In genomic region chr7:151091431-151091830, GRCh38 we compare ENCODE assay signal across 2 cellular contexts.
TF ChIP-seq lines count a peak whose summit lies in the region.

No MANE protein-coding gene starts in this region.

TF ChIP-seq in IMR-90, 13 proteins besides CTCF, POLR2A, EP300 and RAD21:
- TF ChIP-seq RFX5 (IDR thresholded peaks at IDR 0.05; ENCODE audit: low read depth, low read length), result no peak
- no peak for TF ChIP-seq CEBPB (IDR thresholded peaks at IDR 0.05; ENCODE audit: low read depth, low read length)
- TF ChIP-seq BHLHE40 (IDR thresholded peaks at IDR 0.05; ENCODE audit: low read depth, low read length), result no peak
- no peak for TF ChIP-seq NFE2L2 (IDR thresholded peaks at IDR 0.05; ENCODE audit: low read depth, low read length)
- no peak for TF ChIP-seq MAZ (IDR thresholded peaks at IDR 0.05; ENCODE audit: borderline replicate concordance, low read depth, low read length)
- no peak for TF ChIP-seq MAFK (IDR thresholded peaks at IDR 0.05; ENCODE audit: low read depth, low read length)
- TF ChIP-seq ELK1 (IDR thresholded peaks at IDR 0.05; ENCODE audit: borderline replicate concordance, low read depth, low read length), result no peak
- TF ChIP-seq SMC3 (IDR thresholded peaks at IDR 0.05; ENCODE audit: low read depth, low read length), result no peak
- TF ChIP-seq RCOR1 (IDR thresholded peaks at IDR 0.05; ENCODE audit: insufficient replicate concordance, low read length), result no peak
- no peak for TF ChIP-seq MXI1 (IDR thresholded peaks at IDR 0.05; ENCODE audit: borderline replicate concordance, low read depth, low read length)
- no peak for TF ChIP-seq CHD1 (IDR thresholded peaks at IDR 0.05; ENCODE audit: low read depth, low read length)
- no peak for TF ChIP-seq FOS (IDR thresholded peaks at IDR 0.05; ENCODE audit: low read depth, low read length)
- TF ChIP-seq USF2 (IDR thresholded peaks at IDR 0.05; ENCODE audit: low read depth, low read length), result no peak

TF ChIP-seq in GM12878, 131 proteins besides CTCF, POLR2A, EP300 and RAD21:
- TF ChIP-seq POLR2AphosphoS5 (IDR thresholded peaks at IDR 0.05; ENCODE audit: low read length) (no peak), RFX5 (IDR thresholded peaks at IDR 0.05; ENCODE audit: low read depth, low read length) (no peak), SRF (IDR thresholded peaks at IDR 0.05; ENCODE audit: low read depth in 2 of 2, low read length in 2 of 2) (no peak), ZNF217 (IDR thresholded peaks at IDR 0.05) (no peak), FOS (IDR thresholded peaks at IDR 0.05; ENCODE audit: borderline replicate concordance, extremely low read depth, insufficient read length) (no peak), NR2F1 (conservative IDR thresholded peaks at IDR 0.05) (peak; percentile 83), IKZF2 (IDR thresholded peaks at IDR 0.05) (no peak), PAX5 (IDR thresholded peaks at IDR 0.05; ENCODE audit: borderline replicate concordance, low read depth, low read length) (no peak), ASH2L (IDR thresholded peaks at IDR 0.05; ENCODE audit: borderline replicate concordance, low read depth) (no peak), ZBTB11 (CRISPR knock-in tag; IDR thresholded peaks at IDR 0.05) (no peak), SMC3 (IDR thresholded peaks at IDR 0.05; ENCODE audit: borderline replicate concordance, low read length) (peak; percentile 14; the same call in 1 of the 2 replicates), ZNF592 (IDR thresholded peaks at IDR 0.05) (no peak), NRF1 (conservative IDR thresholded peaks at IDR 0.05; ENCODE audit: low read depth, low read length) (no peak), TCF3 (IDR thresholded peaks at IDR 0.05; ENCODE audit: borderline replicate concordance, insufficient read depth, low read depth, low read length) (no peak), CREB1 (IDR thresholded peaks at IDR 0.05; ENCODE audit: low read depth) (no peak), LARP7 (IDR thresholded peaks at IDR 0.05) (no peak), NR2C1 (IDR thresholded peaks at IDR 0.05) (peak; percentile 81), RB1 (IDR thresholded peaks at IDR 0.05; ENCODE audit: borderline replicate concordance) (no peak), CHD4 (IDR thresholded peaks at IDR 0.05) (no peak), GATAD2B (conservative IDR thresholded peaks at IDR 0.05; ENCODE audit: low read depth) (0 out of 2 replicates have a peak, but pooled peaks have one; percentile 19), EGR1 (IDR thresholded peaks at IDR 0.05; ENCODE audit: borderline replicate concordance in 1 of 2, low read depth in 2 of 2, low read length in 2 of 2) (no peak), GABPA (IDR thresholded peaks at IDR 0.05; ENCODE audit: low read depth) (no peak), NFXL1 (IDR thresholded peaks at IDR 0.05; ENCODE audit: borderline replicate concordance) (no peak), E2F4 (IDR thresholded peaks at IDR 0.05; ENCODE audit: low read depth, low read length) (no peak), SMAD1 (IDR thresholded peaks at IDR 0.05; ENCODE audit: low read depth, partially characterized antibody) (no peak), YY1 (IDR thresholded peaks at IDR 0.05; ENCODE audit: low read depth, low read length) (no peak), MEF2A (IDR thresholded peaks at IDR 0.05; ENCODE audit: insufficient read depth, low read depth, low read length) (no peak), RBBP5 (conservative IDR thresholded peaks at IDR 0.05) (no peak), SIX5 (IDR thresholded peaks at IDR 0.05; ENCODE audit: low read depth, low read length, severe bottlenecking) (no peak)
